1 cellular context compared by ENCODE assay signal in the genomic region with DNA sequence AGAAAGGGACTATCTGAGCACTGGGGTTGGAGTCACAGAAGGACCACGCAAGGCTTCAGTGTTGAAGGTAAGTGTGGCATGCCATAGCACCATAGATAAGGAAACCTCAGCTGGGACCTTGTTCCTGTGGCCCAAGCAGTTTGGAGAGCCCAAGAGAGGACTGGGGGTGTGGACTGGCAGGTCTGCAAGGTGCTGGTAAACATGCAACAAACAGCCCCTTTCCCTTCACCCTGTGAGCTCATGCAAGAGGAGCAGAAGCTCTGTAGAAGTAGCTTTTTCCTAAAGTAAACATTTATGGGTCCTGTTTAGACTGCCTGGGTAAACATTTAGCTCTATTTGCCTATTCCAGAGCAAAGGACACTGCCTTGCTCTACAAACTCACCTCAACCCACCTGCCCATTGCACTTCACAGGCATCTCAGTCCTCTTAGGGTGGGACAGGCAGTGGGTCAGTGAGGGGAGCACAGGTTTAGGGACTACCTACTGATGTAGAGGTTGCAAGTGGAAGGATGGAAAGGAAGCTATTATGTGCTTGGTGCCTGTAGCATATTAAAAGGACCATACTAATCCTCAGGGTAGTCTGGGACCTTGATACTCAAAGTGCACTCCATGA.
A peak's percentile ranks its signal among the peaks of the same experiment; 100 is the strongest.
TF ChIP-seq lines count a peak whose summit lies in the region.

No MANE protein-coding gene starts in this region.

TF ChIP-seq in HepG2, 621 proteins besides CTCF, POLR2A, EP300 and RAD21 (continued from another document and continues in another):
- TF ChIP-seq RERE (CRISPR knock-in tag; IDR thresholded peaks at IDR 0.05; ENCODE audit: low read depth) (no peak), CC2D1A (CRISPR knock-in tag; IDR thresholded peaks at IDR 0.05) (no peak), ZNF646 (CRISPR knock-in tag; IDR thresholded peaks at IDR 0.05) (no peak; the same call in 1 of the 2 replicates), CHD2 (IDR thresholded peaks at IDR 0.05; ENCODE audit: low read depth, low read length) (no peak), IRX3 (CRISPR knock-in tag; IDR thresholded peaks at IDR 0.05; ENCODE audit: borderline replicate concordance, low read depth) (no peak), ZNF607 (CRISPR knock-in tag; IDR thresholded peaks at IDR 0.05; ENCODE audit: borderline replicate concordance) (peak; percentile 77; the same call in 1 of the 2 replicates), YY1 (IDR thresholded peaks at IDR 0.05; ENCODE audit: insufficient read depth, insufficient replicate concordance, low read depth, low read length) (no peak), REST (IDR thresholded peaks at IDR 0.05; ENCODE audit: borderline replicate concordance in 1 of 2, low read depth in 1 of 2, low read length in 2 of 2) (no peak), ZNF788 (CRISPR knock-in tag; IDR thresholded peaks at IDR 0.05; ENCODE audit: borderline replicate concordance) (no peak), ZNF576 (CRISPR knock-in tag; IDR thresholded peaks at IDR 0.05) (no peak), ZNF30 (CRISPR knock-in tag; IDR thresholded peaks at IDR 0.05) (no peak), HOXA9 (CRISPR knock-in tag; IDR thresholded peaks at IDR 0.05; ENCODE audit: borderline replicate concordance) (no peak), ZNF615 (CRISPR knock-in tag; IDR thresholded peaks at IDR 0.05; ENCODE audit: borderline replicate concordance) (no peak), NR2F6 (IDR thresholded peaks at IDR 0.05) (no peak), NR2F6 (CRISPR knock-in tag; IDR thresholded peaks at IDR 0.05) (0 out of 2 replicates have a peak, but pooled peaks have one; percentile 8), ZBTB38 (CRISPR knock-in tag; IDR thresholded peaks at IDR 0.05) (no peak), NR3C1 (CRISPR knock-in tag; IDR thresholded peaks at IDR 0.05) (no peak), ZNF296 (CRISPR knock-in tag; conservative IDR thresholded peaks at IDR 0.05) (no peak)
- TF ChIP-seq, protein P1, sequence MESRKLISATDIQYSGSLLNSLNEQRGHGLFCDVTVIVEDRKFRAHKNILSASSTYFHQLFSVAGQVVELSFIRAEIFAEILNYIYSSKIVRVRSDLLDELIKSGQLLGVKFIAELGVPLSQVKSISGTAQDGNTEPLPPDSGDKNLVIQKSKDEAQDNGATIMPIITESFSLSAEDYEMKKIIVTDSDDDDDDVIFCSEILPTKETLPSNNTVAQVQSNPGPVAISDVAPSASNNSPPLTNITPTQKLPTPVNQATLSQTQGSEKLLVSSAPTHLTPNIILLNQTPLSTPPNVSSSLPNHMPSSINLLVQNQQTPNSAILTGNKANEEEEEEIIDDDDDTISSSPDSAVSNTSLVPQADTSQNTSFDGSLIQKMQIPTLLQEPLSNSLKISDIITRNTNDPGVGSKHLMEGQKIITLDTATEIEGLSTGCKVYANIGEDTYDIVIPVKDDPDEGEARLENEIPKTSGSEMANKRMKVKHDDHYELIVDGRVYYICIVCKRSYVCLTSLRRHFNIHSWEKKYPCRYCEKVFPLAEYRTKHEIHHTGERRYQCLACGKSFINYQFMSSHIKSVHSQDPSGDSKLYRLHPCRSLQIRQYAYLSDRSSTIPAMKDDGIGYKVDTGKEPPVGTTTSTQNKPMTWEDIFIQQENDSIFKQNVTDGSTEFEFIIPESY (CRISPR knock-in tag; IDR thresholded peaks at IDR 0.05): no peak
- TF ChIP-seq, protein P2, sequence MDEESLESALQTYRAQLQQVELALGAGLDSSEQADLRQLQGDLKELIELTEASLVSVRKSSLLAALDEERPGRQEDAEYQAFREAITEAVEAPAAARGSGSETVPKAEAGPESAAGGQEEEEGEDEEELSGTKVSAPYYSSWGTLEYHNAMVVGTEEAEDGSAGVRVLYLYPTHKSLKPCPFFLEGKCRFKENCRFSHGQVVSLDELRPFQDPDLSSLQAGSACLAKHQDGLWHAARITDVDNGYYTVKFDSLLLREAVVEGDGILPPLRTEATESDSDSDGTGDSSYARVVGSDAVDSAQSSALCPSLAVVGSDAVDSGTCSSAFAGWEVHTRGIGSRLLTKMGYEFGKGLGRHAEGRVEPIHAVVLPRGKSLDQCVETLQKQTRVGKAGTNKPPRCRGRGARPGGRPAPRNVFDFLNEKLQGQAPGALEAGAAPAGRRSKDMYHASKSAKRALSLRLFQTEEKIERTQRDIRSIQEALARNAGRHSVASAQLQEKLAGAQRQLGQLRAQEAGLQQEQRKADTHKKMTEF (CRISPR knock-in tag; IDR thresholded peaks at IDR 0.05): peak; percentile 73; the same call in 1 of the 2 replicates
- TF ChIP-seq, protein P3, sequence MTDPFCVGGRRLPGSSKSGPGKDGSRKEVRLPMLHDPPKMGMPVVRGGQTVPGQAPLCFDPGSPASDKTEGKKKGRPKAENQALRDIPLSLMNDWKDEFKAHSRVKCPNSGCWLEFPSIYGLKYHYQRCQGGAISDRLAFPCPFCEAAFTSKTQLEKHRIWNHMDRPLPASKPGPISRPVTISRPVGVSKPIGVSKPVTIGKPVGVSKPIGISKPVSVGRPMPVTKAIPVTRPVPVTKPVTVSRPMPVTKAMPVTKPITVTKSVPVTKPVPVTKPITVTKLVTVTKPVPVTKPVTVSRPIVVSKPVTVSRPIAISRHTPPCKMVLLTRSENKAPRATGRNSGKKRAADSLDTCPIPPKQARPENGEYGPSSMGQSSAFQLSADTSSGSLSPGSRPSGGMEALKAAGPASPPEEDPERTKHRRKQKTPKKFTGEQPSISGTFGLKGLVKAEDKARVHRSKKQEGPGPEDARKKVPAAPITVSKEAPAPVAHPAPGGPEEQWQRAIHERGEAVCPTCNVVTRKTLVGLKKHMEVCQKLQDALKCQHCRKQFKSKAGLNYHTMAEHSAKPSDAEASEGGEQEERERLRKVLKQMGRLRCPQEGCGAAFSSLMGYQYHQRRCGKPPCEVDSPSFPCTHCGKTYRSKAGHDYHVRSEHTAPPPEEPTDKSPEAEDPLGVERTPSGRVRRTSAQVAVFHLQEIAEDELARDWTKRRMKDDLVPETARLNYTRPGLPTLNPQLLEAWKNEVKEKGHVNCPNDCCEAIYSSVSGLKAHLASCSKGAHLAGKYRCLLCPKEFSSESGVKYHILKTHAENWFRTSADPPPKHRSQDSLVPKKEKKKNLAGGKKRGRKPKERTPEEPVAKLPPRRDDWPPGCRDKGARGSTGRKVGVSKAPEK (CRISPR knock-in tag; IDR thresholded peaks at IDR 0.05; ENCODE audit: borderline replicate concordance): no peak
